21 cellular contexts compared by ENCODE assay signal in genomic region chr16:81629896-81630631, GRCh38.
DNase-seq lines count a peak whose midpoint lies in the region; ATAC-seq lines count a peak whose summit lies in the region.
"Had no signal": no experiment of that assay in that cellular context is flagged by ENCODE, and none has a peak within 500 bp of the region (broad histone marks: within the 10 kb centered on the region; RNA-seq: fewer than 3 reads in every experiment).

No MANE protein-coding gene starts in this region.

- H3K27ac Mint-ChIP-seq in activated T-cell treated with anti-CD3 and anti-CD28 coated beads, Interleukin-2, amount 50 U/mL, for 24 hours: peak overlapping the region; percentile 37
- peak overlapping the region; percentile 96 to 98 for H3K27ac Mint-ChIP-seq in effector memory CD8-positive, alpha-beta T cell
- H3K27ac Mint-ChIP-seq in stimulated activated naive CD8-positive, alpha-beta T cell treated with anti-CD3 and anti-CD28 coated beads, Interleukin-15, amount 100 ng/mL, for 72 hours: peak overlapping the region; percentile 75 to 88

- no peak overlapping the region for H3K4me3 Mint-ChIP-seq in activated T-cell treated with anti-CD3 and anti-CD28 coated beads, Interleukin-2, amount 50 U/mL, for 24 hours
- H3K4me3 Mint-ChIP-seq in effector memory CD8-positive, alpha-beta T cell: no peak overlapping the region
- H3K4me3 Mint-ChIP-seq in stimulated activated naive CD8-positive, alpha-beta T cell treated with anti-CD3 and anti-CD28 coated beads, Interleukin-15, amount 100 ng/mL, for 72 hours: peak overlapping the region; percentile 59 to 78
- H3K4me3 Mint-ChIP-seq: GM23338 had no signal

- H3K27me3 Mint-ChIP-seq in activated T-cell treated with anti-CD3 and anti-CD28 coated beads, Interleukin-2, amount 50 U/mL, for 24 hours: no peaks in the 10 kb centered on the region
- H3K27me3 Mint-ChIP-seq in effector memory CD8-positive, alpha-beta T cell: no peaks in the 10 kb centered on the region
- H3K27me3 Mint-ChIP-seq in stimulated activated naive CD8-positive, alpha-beta T cell treated with anti-CD3 and anti-CD28 coated beads, Interleukin-15, amount 100 ng/mL, for 72 hours: no peaks in the 10 kb centered on the region

- DNase-seq in activated T-cell treated with anti-CD3 and anti-CD28 coated beads, Interleukin-2, amount 50 U/mL, for 24 hours: no peak
- no peak for DNase-seq in activated T-cell treated with anti-CD3 and anti-CD28 coated beads, Interleukin-2, amount 50 U/mL, for 1 hour
- DNase-seq in NCI-H524 (lab: John Stamatoyannopoulos, UW) (peak; percentile 58 to 83), SW480 (ENCODE audit: low spot score) (no peak)
- no peak for DNase-seq in effector memory CD8-positive, alpha-beta T cell
- DNase-seq in stimulated activated naive CD8-positive, alpha-beta T cell treated with anti-CD3 and anti-CD28 coated beads, Interleukin-15, amount 100 ng/mL, for 72 hours: no peak
- DNase-seq: ACHN; activated CD4-positive, CD25-positive, alpha-beta regulatory T cell; activated gamma-delta T cell; colonic mucosa; foreskin fibroblast; hippocampal formation; mammary epithelial cell; NCI-H1694; NCI-H510A treated with DMSO at 0.1 percent for 48 hours; SHP77 treated with DMSO at 0.1 percent for 48 hours; spleen; T-helper 2 cell had no signal

- H3K4me1 Mint-ChIP-seq in activated T-cell treated with anti-CD3 and anti-CD28 coated beads, Interleukin-2, amount 50 U/mL, for 24 hours (ENCODE audit: low read depth): peaks cover 59% of the 10 kb centered on the region
- H3K4me1 Mint-ChIP-seq in effector memory CD8-positive, alpha-beta T cell (ENCODE audit: low read depth in 2 of 2): peaks cover 30 to 35% of the 10 kb centered on the region in 2 donors
- H3K4me1 Mint-ChIP-seq in stimulated activated naive CD8-positive, alpha-beta T cell treated with anti-CD3 and anti-CD28 coated beads, Interleukin-15, amount 100 ng/mL, for 72 hours: peaks cover 68% of the 10 kb centered on the region

- no peak for ATAC-seq in effector memory CD8-positive, alpha-beta T cell (replicated peaks)
- ATAC-seq in stimulated activated naive CD8-positive, alpha-beta T cell treated with anti-CD3 and anti-CD28 coated beads, Interleukin-15, amount 100 ng/mL, for 72 hours: no peak
- ATAC-seq in HG03175 (IDR thresholded peaks at IDR 0.05; ENCODE audit: unreplicated experiment) (no peak), esophagus mucosa (no peak)

- no peaks in the 10 kb centered on the region for H3K9me3 Mint-ChIP-seq in activated T-cell treated with anti-CD3 and anti-CD28 coated beads, Interleukin-2, amount 50 U/mL, for 24 hours
- H3K9me3 Mint-ChIP-seq in effector memory CD8-positive, alpha-beta T cell: no peaks in the 10 kb centered on the region
- H3K9me3 Mint-ChIP-seq in stimulated activated naive CD8-positive, alpha-beta T cell treated with anti-CD3 and anti-CD28 coated beads, Interleukin-15, amount 100 ng/mL, for 72 hours: no peaks in the 10 kb centered on the region
- H3K9me3 Mint-ChIP-seq: GM23338 had no signal

- H3K36me3 Mint-ChIP-seq in activated T-cell treated with anti-CD3 and anti-CD28 coated beads, Interleukin-2, amount 50 U/mL, for 24 hours (ENCODE audit: low read depth): peaks cover 2% of the 10 kb centered on the region
- peaks cover 14% of the 10 kb centered on the region for H3K36me3 Mint-ChIP-seq in effector memory CD8-positive, alpha-beta T cell (ENCODE audit: insufficient read depth)

Comparison
In these comparisons a context has a peak if more than half of its experiments do, and no peak if none do; other contexts are left out.
1. DNase-seq: peak in NCI-H524 (2 of 2); none in activated T-cell treated with anti-CD3 and anti-CD28 coated beads, Interleukin-2, amount 50 U/mL, for 24 hours (single experiment), activated T-cell treated with anti-CD3 and anti-CD28 coated beads, Interleukin-2, amount 50 U/mL, for 1 hour (single experiment), effector memory CD8-positive, alpha-beta T cell (0 of 3), stimulated activated naive CD8-positive, alpha-beta T cell treated with anti-CD3 and anti-CD28 coated beads, Interleukin-15, amount 100 ng/mL, for 72 hours (0 of 2) and SW480 (single experiment).
2. H3K27ac Mint-ChIP-seq: peak in every context shown above with its lines; median percentile 97 in effector memory CD8-positive, alpha-beta T cell; 82 in stimulated activated naive CD8-positive, alpha-beta T cell treated with anti-CD3 and anti-CD28 coated beads, Interleukin-15, amount 100 ng/mL, for 72 hours; 37 in activated T-cell treated with anti-CD3 and anti-CD28 coated beads, Interleukin-2, amount 50 U/mL, for 24 hours.
3. H3K4me3 Mint-ChIP-seq: peak in stimulated activated naive CD8-positive, alpha-beta T cell treated with anti-CD3 and anti-CD28 coated beads, Interleukin-15, amount 100 ng/mL, for 72 hours (2 of 2); none in activated T-cell treated with anti-CD3 and anti-CD28 coated beads, Interleukin-2, amount 50 U/mL, for 24 hours (single experiment) and effector memory CD8-positive, alpha-beta T cell (0 of 2).